11 cellular contexts compared by ENCODE assay signal in genomic region chr10:19929466-19930140, GRCh38.
A peak's percentile ranks its signal among the peaks of the same experiment; 100 is the strongest.
DNase-seq lines count a peak whose midpoint lies in the region; ATAC-seq, FAIRE-seq and TF ChIP-seq lines count a peak whose summit lies in the region.
"Had no signal": no experiment of that assay in that cellular context is flagged by ENCODE, and none has a peak within 500 bp of the region (broad histone marks: within the 10 kb centered on the region; RNA-seq: fewer than 3 reads in every experiment).

No MANE protein-coding gene starts in this region.

- no peak overlapping the region for H3K9ac ChIP-seq in smooth muscle cell (ENCODE audit: low read depth)

- H3K9me3 ChIP-seq in smooth muscle cell (replicated peaks; ENCODE audit: low read depth) = no peaks in the 10 kb centered on the region

- no peaks in the 10 kb centered on the region for H3K79me2 ChIP-seq in smooth muscle cell (ENCODE audit: low read depth)

- H3K27ac Mint-ChIP-seq in stimulated activated effector memory CD8-positive, alpha-beta T cell treated with anti-CD3 and anti-CD28 coated beads, Interleukin-12 subunit alpha, Interleukin-12 subunit beta, amount 100 ng/mL, for 72 hours = no peak overlapping the region

- H3K4me3 ChIP-seq in bronchial epithelial cell (ENCODE audit: low read depth, low read length) (no peak overlapping the region), smooth muscle cell (no peak overlapping the region)

- no peaks in the 10 kb centered on the region for H3K4me1 Mint-ChIP-seq in stimulated activated effector memory CD8-positive, alpha-beta T cell treated with anti-CD3 and anti-CD28 coated beads, Interleukin-12 subunit alpha, Interleukin-12 subunit beta, amount 100 ng/mL, for 72 hours

- H3K4me3 Mint-ChIP-seq in stimulated activated effector memory CD8-positive, alpha-beta T cell treated with anti-CD3 and anti-CD28 coated beads, Interleukin-12 subunit alpha, Interleukin-12 subunit beta, amount 100 ng/mL, for 72 hours = no peak overlapping the region
- H3K4me3 Mint-ChIP-seq: H9 had no signal

- peaks cover 3% of the 10 kb centered on the region for H3K4me1 ChIP-seq in smooth muscle cell (ENCODE audit: low read depth)

- TF ChIP-seq CTCF in bronchial epithelial cell (IDR thresholded peaks at IDR 0.05; ENCODE audit: insufficient read depth, low read length, severe bottlenecking) = no peak
- TF ChIP-seq CTCF in smooth muscle cell (IDR thresholded peaks at IDR 0.05; ENCODE audit: borderline replicate concordance, insufficient read depth, poor library complexity, severe bottlenecking) = no peak

- no peak for FAIRE-seq in bronchial epithelial cell (lab: Jason Lieb, UNC)

- H3K36me3 ChIP-seq in bronchial epithelial cell (ENCODE audit: control insufficient read depth, insufficient read depth, low read length) (no peaks in the 10 kb centered on the region), smooth muscle cell (ENCODE audit: low read depth) (no peaks in the 10 kb centered on the region)

- H3K36me3 Mint-ChIP-seq in stimulated activated effector memory CD8-positive, alpha-beta T cell treated with anti-CD3 and anti-CD28 coated beads, Interleukin-12 subunit alpha, Interleukin-12 subunit beta, amount 100 ng/mL, for 72 hours = no peaks in the 10 kb centered on the region

- 16% methylated on average over 3 of the region's 3 CpGs for WGBS in smooth muscle cell (ENCODE audit: low lambda C conversion rate)

- H3K9me3 Mint-ChIP-seq in stimulated activated effector memory CD8-positive, alpha-beta T cell treated with anti-CD3 and anti-CD28 coated beads, Interleukin-12 subunit alpha, Interleukin-12 subunit beta, amount 100 ng/mL, for 72 hours = peaks cover 7% of the 10 kb centered on the region
- H3K9me3 Mint-ChIP-seq: H9 had no signal

- peak; percentile 5 for DNase-seq in HS-5 (ENCODE audit: low read depth)
- DNase-seq in bronchial epithelial cell (ENCODE audit: low read depth) = peak; percentile 81
- DNase-seq in kidney tubule cell (ENCODE audit: low spot score) = peak; percentile 68
- no peak for DNase-seq in smooth muscle cell (lab: John Stamatoyannopoulos, UW; ENCODE audit: unreplicated experiment)
- DNase-seq in stimulated activated effector memory CD8-positive, alpha-beta T cell treated with anti-CD3 and anti-CD28 coated beads, Interleukin-12 subunit alpha, Interleukin-12 subunit beta, amount 100 ng/mL, for 72 hours (ENCODE audit: low spot score in 2 of 2) = no peak
- no peak for DNase-seq in activated effector memory CD4-positive, alpha-beta T cell treated with Interleukin-2 at 50 U/mL for 16 hours
- DNase-seq: central memory CD4-positive, alpha-beta T cell; DND-41; H9 had no signal

- H3K4me2 ChIP-seq in smooth muscle cell = peak overlapping the region; percentile 47

- peaks cover 8% of the 10 kb centered on the region for H3F3A ChIP-seq in smooth muscle cell (ENCODE audit: low read depth)

- H4K20me1 ChIP-seq in smooth muscle cell (ENCODE audit: low read depth) = no peaks in the 10 kb centered on the region

- no peak for ATAC-seq in HG02642 (IDR thresholded peaks at IDR 0.05; ENCODE audit: poor library complexity, unreplicated experiment)
- no peak for ATAC-seq in stimulated activated effector memory CD8-positive, alpha-beta T cell treated with anti-CD3 and anti-CD28 coated beads, Interleukin-12 subunit alpha, Interleukin-12 subunit beta, amount 100 ng/mL, for 72 hours
- no peak for ATAC-seq in GM19452 (IDR thresholded peaks at IDR 0.05; ENCODE audit: unreplicated experiment)

- H3K27ac ChIP-seq in smooth muscle cell (ENCODE audit: low read depth) = peak overlapping the region; percentile 52

- H3K27me3 ChIP-seq in bronchial epithelial cell (ENCODE audit: control insufficient read depth, insufficient read depth, low read length) (no peaks in the 10 kb centered on the region), smooth muscle cell (ENCODE audit: low read depth) (no peaks in the 10 kb centered on the region)

- H2AFZ ChIP-seq in smooth muscle cell (ENCODE audit: low read depth) = no peak overlapping the region

Comparison
In these comparisons a context has a peak if more than half of its experiments do, and no peak if none do; other contexts are left out.
1. DNase-seq: peak in HS-5 (single experiment), bronchial epithelial cell (single experiment) and kidney tubule cell (single experiment); none in smooth muscle cell (single experiment), stimulated activated effector memory CD8-positive, alpha-beta T cell treated with anti-CD3 and anti-CD28 coated beads, Interleukin-12 subunit alpha, Interleukin-12 subunit beta, amount 100 ng/mL, for 72 hours (0 of 2) and activated effector memory CD4-positive, alpha-beta T cell treated with Interleukin-2 at 50 U/mL for 16 hours (single experiment).